ENCODE assay signal across 8 cellular contexts in the genomic region with DNA sequence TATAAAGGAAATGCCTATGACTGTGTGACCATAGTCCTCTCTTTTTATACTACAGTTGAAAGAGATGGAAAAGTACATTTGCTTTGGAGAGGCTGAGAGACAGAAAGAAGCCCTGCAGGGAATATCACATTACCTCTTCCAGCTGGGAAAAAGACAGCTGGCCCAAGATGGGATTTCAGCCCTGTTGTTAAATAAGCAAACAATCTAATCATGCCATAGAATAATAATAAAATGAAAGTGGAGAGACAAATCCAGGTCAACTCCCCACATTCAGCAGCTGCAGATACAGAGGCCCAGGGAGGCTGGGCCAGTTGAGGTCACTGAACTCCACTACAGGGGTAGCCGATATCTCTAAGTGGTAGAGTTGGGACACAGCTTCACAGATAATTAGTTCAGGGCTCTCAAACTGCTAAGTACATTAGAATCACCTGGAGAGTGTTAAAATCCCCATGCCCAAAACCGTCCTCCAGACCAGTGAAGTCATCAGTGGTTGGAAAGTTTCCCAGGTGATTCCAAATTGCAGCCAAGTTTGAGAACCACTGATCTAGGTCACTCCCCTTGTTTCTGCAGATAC.
DNase-seq lines count a peak whose midpoint lies in the region; ATAC-seq and TF ChIP-seq lines count a peak whose summit lies in the region.

No MANE protein-coding gene starts in this region.

- H3K9me3 Mint-ChIP-seq in activated naive CD8-positive, alpha-beta T cell treated with anti-CD3 and anti-CD28 coated beads, Interleukin-2, amount 10 ng/mL, durations not matched to agents 7 days and 5 days, result no peaks in the 10 kb centered on the region
- H3K9me3 Mint-ChIP-seq in activated naive CD8-positive, alpha-beta T cell treated with anti-CD3 and anti-CD28 coated beads for 36 hours, result no peaks in the 10 kb centered on the region

- H3K4me3 ChIP-seq in ascending aorta, result peak overlapping the region in 1 of 2 donors; percentile 35

- peak overlapping the region; percentile 47 for H3K4me3 Mint-ChIP-seq in activated naive CD8-positive, alpha-beta T cell treated with anti-CD3 and anti-CD28 coated beads, Interleukin-2, amount 10 ng/mL, durations not matched to agents 7 days and 5 days
- H3K4me3 Mint-ChIP-seq in activated naive CD8-positive, alpha-beta T cell treated with anti-CD3 and anti-CD28 coated beads for 36 hours, result no peak overlapping the region

- intact Hi-C loops in ascending aorta (cut with DNase I), result loop anchor here (2.0 to 5.0 kb wide), 3 partner anchors 39 to 149 kb away; no protein-coding TSS in a partner anchor
- intact Hi-C loops in left colon (cut with DNase I, micrococcal nuclease), result no loop called here

- peak overlapping the region; percentile 71 to 80 for H3K27ac ChIP-seq in ascending aorta

- POLR2A ChIA-PET in activated naive CD8-positive, alpha-beta T cell treated with anti-CD3 and anti-CD28 coated beads, Interleukin-2, amount 10 ng/mL, durations not matched to agents 7 days and 5 days (lab: Charles Lee), result interaction anchor here (0.6 kb wide), 1 partner anchor 34 kb away, joined by 4 read pairs; no protein-coding TSS in a partner anchor

- no peaks in the 10 kb centered on the region for H3K36me3 Mint-ChIP-seq in activated naive CD8-positive, alpha-beta T cell treated with anti-CD3 and anti-CD28 coated beads, Interleukin-2, amount 10 ng/mL, durations not matched to agents 7 days and 5 days
- H3K36me3 Mint-ChIP-seq in activated naive CD8-positive, alpha-beta T cell treated with anti-CD3 and anti-CD28 coated beads for 36 hours, result no peaks in the 10 kb centered on the region

- no peak for ATAC-seq in activated naive CD8-positive, alpha-beta T cell treated with anti-CD3 and anti-CD28 coated beads, Interleukin-2, amount 10 ng/mL, durations not matched to agents 7 days and 5 days (ENCODE audit: low read depth)
- ATAC-seq in left colon (peak; percentile 76), HG02884 (IDR thresholded peaks at IDR 0.05; ENCODE audit: unreplicated experiment) (no peak)

- no peaks in the 10 kb centered on the region for H3K9me3 ChIP-seq in ascending aorta

- peaks cover 31% of the 10 kb centered on the region for H3K4me1 Mint-ChIP-seq in activated naive CD8-positive, alpha-beta T cell treated with anti-CD3 and anti-CD28 coated beads, Interleukin-2, amount 10 ng/mL, durations not matched to agents 7 days and 5 days
- peaks cover 8% of the 10 kb centered on the region for H3K4me1 Mint-ChIP-seq in activated naive CD8-positive, alpha-beta T cell treated with anti-CD3 and anti-CD28 coated beads for 36 hours

- DNase-seq in activated naive CD8-positive, alpha-beta T cell treated with anti-CD3 and anti-CD28 coated beads, Interleukin-2, amount 10 ng/mL, durations not matched to agents 7 days and 5 days, result no peak
- no peak for DNase-seq in activated naive CD8-positive, alpha-beta T cell treated with anti-CD3 and anti-CD28 coated beads for 36 hours
- DNase-seq in ascending aorta (ENCODE audit: low spot score in 2 of 2), result no peak
- DNase-seq in left colon, result peak in 1 of 2 donors; percentile 9
- DNase-seq in activated T-cell treated with anti-CD3 and anti-CD28 coated beads, Interleukin-2, amount 50 U/mL, for 1 hour, result no peak
- no peak for DNase-seq in nucleus accumbens (lab: John Stamatoyannopoulos, UW)
- no peak for DNase-seq in hypothalamus (lab: John Stamatoyannopoulos, UW)

- no peaks in the 10 kb centered on the region for H3K36me3 ChIP-seq in ascending aorta

- TF ChIP-seq CTCF in ascending aorta (IDR thresholded peaks at IDR 0.05), result no peak

- peaks cover 6 to 17% of the 10 kb centered on the region in 2 donors for H3K4me1 ChIP-seq in ascending aorta

- H3K27ac Mint-ChIP-seq in activated naive CD8-positive, alpha-beta T cell treated with anti-CD3 and anti-CD28 coated beads, Interleukin-2, amount 10 ng/mL, durations not matched to agents 7 days and 5 days, result no peak overlapping the region
- no peak overlapping the region for H3K27ac Mint-ChIP-seq in activated naive CD8-positive, alpha-beta T cell treated with anti-CD3 and anti-CD28 coated beads for 36 hours

- H3K27me3 ChIP-seq in ascending aorta, result no peaks in the 10 kb centered on the region

- H3K27me3 Mint-ChIP-seq in activated naive CD8-positive, alpha-beta T cell treated with anti-CD3 and anti-CD28 coated beads, Interleukin-2, amount 10 ng/mL, durations not matched to agents 7 days and 5 days, result peaks cover 16% of the 10 kb centered on the region
- H3K27me3 Mint-ChIP-seq in activated naive CD8-positive, alpha-beta T cell treated with anti-CD3 and anti-CD28 coated beads for 36 hours, result no peaks in the 10 kb centered on the region
